14 cellular contexts compared by ENCODE assay signal in the genomic region with DNA sequence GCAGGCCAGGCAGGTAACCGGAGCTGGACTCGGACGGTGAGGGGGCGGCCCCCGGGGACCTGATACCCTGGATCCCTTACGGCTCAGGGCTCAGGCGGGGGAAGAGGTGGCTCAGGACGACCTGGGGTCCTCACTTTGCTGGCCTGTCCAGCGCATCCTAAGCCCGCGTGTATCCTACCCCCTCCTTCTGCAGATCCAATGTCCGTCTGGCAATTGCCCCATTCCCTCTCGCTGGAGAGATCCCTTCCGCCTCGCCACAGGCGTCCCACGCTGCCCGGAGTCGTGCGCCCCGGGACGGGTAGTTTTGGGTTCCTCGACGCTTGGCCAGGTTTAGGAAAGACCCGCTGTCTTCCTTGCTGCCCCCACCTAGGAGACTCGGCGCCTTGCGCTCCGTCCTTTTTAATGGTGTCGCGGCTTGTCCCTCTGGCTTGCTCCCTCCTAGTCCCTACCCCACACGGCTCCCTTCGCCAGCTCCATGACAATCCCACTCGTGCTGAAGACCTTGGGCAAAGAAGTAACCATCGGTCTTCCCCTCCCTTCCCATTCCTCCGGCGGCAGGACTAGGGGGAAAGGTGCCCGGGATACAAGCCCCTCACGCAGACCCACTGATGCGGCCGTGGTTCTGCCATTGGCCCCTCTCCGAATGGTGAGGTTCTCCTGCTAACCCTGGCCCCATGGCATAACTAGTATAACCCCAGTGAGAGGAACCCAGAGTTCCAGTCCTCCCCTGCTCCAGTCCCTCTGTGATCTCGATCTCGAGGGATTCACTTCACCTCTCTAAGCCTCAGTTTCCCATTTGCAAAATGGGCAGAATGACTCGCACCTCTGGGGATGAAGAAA.
DNase-seq lines count a peak whose midpoint lies in the region; ATAC-seq, FAIRE-seq and TF ChIP-seq lines count a peak whose summit lies in the region.
"Had no signal": no experiment of that assay in that cellular context is flagged by ENCODE, and none has a peak within 500 bp of the region (broad histone marks: within the 10 kb centered on the region; RNA-seq: fewer than 3 reads in every experiment).

No MANE protein-coding gene starts in this region.

- no peak for FAIRE-seq in frontal cortex (lab: Jason Lieb, UNC)
- FAIRE-seq: A549, kidney had no signal

- H4K20me1 ChIP-seq in smooth muscle cell (ENCODE audit: low read depth), result peaks cover 14% of the 10 kb centered on the region

- H3K27me3 Mint-ChIP-seq in activated CD4-positive, alpha-beta T cell treated with anti-CD3 and anti-CD28 coated beads for 36 hours, result peaks cover 66% of the 10 kb centered on the region
- peaks cover 76% of the 10 kb centered on the region for H3K27me3 Mint-ChIP-seq in activated T-cell treated with anti-CD3 and anti-CD28 coated beads, Interleukin-2, amount 50 U/mL, for 24 hours

- no peaks in the 10 kb centered on the region for H3K9me3 ChIP-seq in iPS-18c (ENCODE audit: control insufficient read depth, insufficient read depth, low read length)
- no peaks in the 10 kb centered on the region for H3K9me3 ChIP-seq in smooth muscle cell (replicated peaks; ENCODE audit: low read depth)
- H3K9me3 ChIP-seq: A549, right lobe of liver had no signal

- WGBS in smooth muscle cell (ENCODE audit: low lambda C conversion rate), result 7% methylated on average over 40 of the region's 45 CpGs

- peaks cover 41% of the 10 kb centered on the region for H3K4me1 Mint-ChIP-seq in activated CD4-positive, alpha-beta T cell treated with anti-CD3 and anti-CD28 coated beads for 36 hours
- peaks cover 49% of the 10 kb centered on the region for H3K4me1 Mint-ChIP-seq in activated T-cell treated with anti-CD3 and anti-CD28 coated beads, Interleukin-2, amount 50 U/mL, for 24 hours (ENCODE audit: low read depth)

- H3K36me3 Mint-ChIP-seq in activated CD4-positive, alpha-beta T cell treated with anti-CD3 and anti-CD28 coated beads for 36 hours (ENCODE audit: low read depth), result no peaks in the 10 kb centered on the region
- no peaks in the 10 kb centered on the region for H3K36me3 Mint-ChIP-seq in activated T-cell treated with anti-CD3 and anti-CD28 coated beads, Interleukin-2, amount 50 U/mL, for 24 hours (ENCODE audit: low read depth)

- peaks cover 100% of the 10 kb centered on the region for H3K27me3 ChIP-seq in smooth muscle cell (ENCODE audit: low read depth)

- no peak for DNase-seq in activated CD4-positive, alpha-beta T cell treated with anti-CD3 and anti-CD28 coated beads for 36 hours
- no peak for DNase-seq in activated CD4-positive, alpha-beta T cell treated with anti-CD3 and anti-CD28 coated beads for 1 hour
- DNase-seq in activated T-cell treated with anti-CD3 and anti-CD28 coated beads, Interleukin-2, amount 50 U/mL, for 24 hours, result peak; percentile 36
- DNase-seq in smooth muscle cell (lab: John Stamatoyannopoulos, UW; ENCODE audit: unreplicated experiment) (no peak), frontal cortex (ENCODE audit: low spot score in 2 of 2) (no peak), NCI-H1417 (lab: John Stamatoyannopoulos, UW) (no peak)
- DNase-seq: Kasumi-1, kidney, NCI-H446 treated with DMSO at 0.1 percent for 48 hours, right lobe of liver had no signal

- H3K79me2 ChIP-seq in smooth muscle cell (ENCODE audit: low read depth), result no peaks in the 10 kb centered on the region

- H3K27ac Mint-ChIP-seq in activated CD4-positive, alpha-beta T cell treated with anti-CD3 and anti-CD28 coated beads for 36 hours, result peak overlapping the region; percentile 4
- no peak overlapping the region for H3K27ac Mint-ChIP-seq in activated T-cell treated with anti-CD3 and anti-CD28 coated beads, Interleukin-2, amount 50 U/mL, for 24 hours

- intact Hi-C loops in activated CD4-positive, alpha-beta T cell treated with anti-CD3 and anti-CD28 coated beads for 36 hours (cut with DNase I, micrococcal nuclease), result loop anchor here in 1 of 2 experiments (5.0 to 10.0 kb wide), 3 partner anchors 230 to 952 kb away; a partner anchor contains a TSS

- no peak overlapping the region for H3K9ac ChIP-seq in smooth muscle cell (ENCODE audit: low read depth)

- peak overlapping the region; percentile 17 for H3K4me3 Mint-ChIP-seq in activated CD4-positive, alpha-beta T cell treated with anti-CD3 and anti-CD28 coated beads for 36 hours
- peak overlapping the region; percentile 21 for H3K4me3 Mint-ChIP-seq in activated T-cell treated with anti-CD3 and anti-CD28 coated beads, Interleukin-2, amount 50 U/mL, for 24 hours

- no peaks in the 10 kb centered on the region for H3K36me3 ChIP-seq in smooth muscle cell (ENCODE audit: low read depth)
- H3K36me3 ChIP-seq: right lobe of liver had no signal

- ATAC-seq in activated CD4-positive, alpha-beta T cell treated with anti-CD3 and anti-CD28 coated beads for 36 hours, result no peak
- no peak for ATAC-seq in HG02588 (IDR thresholded peaks at IDR 0.05; ENCODE audit: unreplicated experiment)
- ATAC-seq: A549 had no signal

- H3K4me2 ChIP-seq in smooth muscle cell, result peak overlapping the region; percentile 50
- H3K4me2 ChIP-seq: A549 had no signal

- CTCF ChIA-PET in activated CD4-positive, alpha-beta T cell treated with anti-CD3 and anti-CD28 coated beads for 36 hours (lab: Charles Lee), result no interaction called here

- H3K4me3 ChIP-seq in iPS-18c (ENCODE audit: insufficient read depth, low read depth, low read length) (peak overlapping the region; percentile 84), smooth muscle cell (no peak overlapping the region)
- H3K4me3 ChIP-seq: A549, right lobe of liver had no signal

- no peak overlapping the region for H3K27ac ChIP-seq in smooth muscle cell (ENCODE audit: low read depth)
- H3K27ac ChIP-seq: A549, right lobe of liver, SK-N-MC had no signal

- no peaks in the 10 kb centered on the region for H3F3A ChIP-seq in smooth muscle cell (ENCODE audit: low read depth)

- H3K9me3 Mint-ChIP-seq in activated CD4-positive, alpha-beta T cell treated with anti-CD3 and anti-CD28 coated beads for 36 hours (ENCODE audit: low read depth), result no peaks in the 10 kb centered on the region
- H3K9me3 Mint-ChIP-seq in activated T-cell treated with anti-CD3 and anti-CD28 coated beads, Interleukin-2, amount 50 U/mL, for 24 hours, result no peaks in the 10 kb centered on the region

- no peak for TF ChIP-seq CTCF in smooth muscle cell (IDR thresholded peaks at IDR 0.05; ENCODE audit: borderline replicate concordance, insufficient read depth, poor library complexity, severe bottlenecking)

- POLR2A ChIA-PET in activated CD4-positive, alpha-beta T cell treated with anti-CD3 and anti-CD28 coated beads for 36 hours (lab: Charles Lee), result interaction anchor here (0.6 kb wide), 1 partner anchor 1198 kb away, joined by 3 read pairs; no protein-coding TSS in a partner anchor

- H3K4me1 ChIP-seq in smooth muscle cell (ENCODE audit: low read depth), result peaks cover 43% of the 10 kb centered on the region

- H2AFZ ChIP-seq in smooth muscle cell (ENCODE audit: low read depth), result no peak overlapping the region
